Comparison of ENCODE assay signal across 1 cellular context in the genomic region with DNA sequence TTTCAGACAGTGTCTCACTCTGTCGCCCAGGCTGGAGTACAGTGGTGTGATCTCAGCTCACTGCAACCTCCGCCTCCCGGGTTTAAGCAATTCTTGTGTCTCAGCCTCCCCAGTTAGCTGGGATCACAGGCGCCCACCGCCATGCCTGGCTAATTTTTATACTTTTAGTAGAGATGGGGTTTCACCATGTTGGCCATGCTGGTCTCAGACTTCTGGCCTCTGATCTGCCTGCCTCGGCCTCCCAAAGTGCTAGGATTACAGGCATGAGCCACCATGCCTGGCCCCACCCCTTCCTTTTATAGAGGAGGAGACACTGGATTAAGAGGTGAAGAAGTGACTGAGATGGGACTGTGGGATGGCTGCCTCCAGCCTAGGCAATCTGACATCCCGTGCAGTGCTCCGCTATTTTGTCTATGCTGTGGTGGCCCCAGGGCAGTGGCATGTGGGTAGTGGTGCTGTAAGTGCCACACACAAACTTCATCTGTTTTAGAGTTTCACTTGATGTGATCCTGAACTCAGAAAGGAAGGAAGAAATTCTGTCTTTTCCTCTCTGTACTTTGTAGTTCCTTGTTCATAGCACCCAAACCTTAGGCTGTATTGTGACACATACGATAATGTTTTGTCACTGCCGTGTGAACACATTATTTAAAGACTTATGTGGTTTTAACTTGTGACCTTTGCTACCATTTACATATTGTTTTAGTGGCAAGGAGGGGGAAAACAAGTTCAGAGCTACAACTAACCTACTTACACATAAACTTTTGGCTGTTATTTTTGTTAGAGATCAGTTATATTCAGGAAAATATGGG.
TF ChIP-seq lines count a peak whose summit lies in the region.

No MANE protein-coding gene starts in this region.

TF ChIP-seq in K562, 482 proteins besides CTCF, POLR2A, EP300 and RAD21 (continued from another document):
- no peak for TF ChIP-seq MGA (IDR thresholded peaks at IDR 0.05)
- TF ChIP-seq RB1 (IDR thresholded peaks at IDR 0.05; ENCODE audit: low read depth): no peak
- TF ChIP-seq JUNB (CRISPR knock-in tag; conservative IDR thresholded peaks at IDR 0.05): no peak
- TF ChIP-seq, protein P1, sequence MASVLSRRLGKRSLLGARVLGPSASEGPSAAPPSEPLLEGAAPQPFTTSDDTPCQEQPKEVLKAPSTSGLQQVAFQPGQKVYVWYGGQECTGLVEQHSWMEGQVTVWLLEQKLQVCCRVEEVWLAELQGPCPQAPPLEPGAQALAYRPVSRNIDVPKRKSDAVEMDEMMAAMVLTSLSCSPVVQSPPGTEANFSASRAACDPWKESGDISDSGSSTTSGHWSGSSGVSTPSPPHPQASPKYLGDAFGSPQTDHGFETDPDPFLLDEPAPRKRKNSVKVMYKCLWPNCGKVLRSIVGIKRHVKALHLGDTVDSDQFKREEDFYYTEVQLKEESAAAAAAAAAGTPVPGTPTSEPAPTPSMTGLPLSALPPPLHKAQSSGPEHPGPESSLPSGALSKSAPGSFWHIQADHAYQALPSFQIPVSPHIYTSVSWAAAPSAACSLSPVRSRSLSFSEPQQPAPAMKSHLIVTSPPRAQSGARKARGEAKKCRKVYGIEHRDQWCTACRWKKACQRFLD (CRISPR knock-in tag; IDR thresholded peaks at IDR 0.05): no peak
- no peak for TF ChIP-seq YBX1 (IDR thresholded peaks at IDR 0.05)
- TF ChIP-seq TEAD1 (CRISPR knock-in tag; IDR thresholded peaks at IDR 0.05): no peak
- TF ChIP-seq ZBTB7A (IDR thresholded peaks at IDR 0.05; ENCODE audit: borderline replicate concordance, control insufficient read depth, low read depth, low read length): no peak
- TF ChIP-seq SMC3 (conservative IDR thresholded peaks at IDR 0.05; ENCODE audit: insufficient read depth, low read depth, low read length): no peak
- no peak for TF ChIP-seq BRF1 (IDR thresholded peaks at IDR 0.05; ENCODE audit: borderline replicate concordance, extremely low read depth, insufficient read length)
- no peak for TF ChIP-seq TARDBP (IDR thresholded peaks at IDR 0.05)
- TF ChIP-seq, protein P2, sequence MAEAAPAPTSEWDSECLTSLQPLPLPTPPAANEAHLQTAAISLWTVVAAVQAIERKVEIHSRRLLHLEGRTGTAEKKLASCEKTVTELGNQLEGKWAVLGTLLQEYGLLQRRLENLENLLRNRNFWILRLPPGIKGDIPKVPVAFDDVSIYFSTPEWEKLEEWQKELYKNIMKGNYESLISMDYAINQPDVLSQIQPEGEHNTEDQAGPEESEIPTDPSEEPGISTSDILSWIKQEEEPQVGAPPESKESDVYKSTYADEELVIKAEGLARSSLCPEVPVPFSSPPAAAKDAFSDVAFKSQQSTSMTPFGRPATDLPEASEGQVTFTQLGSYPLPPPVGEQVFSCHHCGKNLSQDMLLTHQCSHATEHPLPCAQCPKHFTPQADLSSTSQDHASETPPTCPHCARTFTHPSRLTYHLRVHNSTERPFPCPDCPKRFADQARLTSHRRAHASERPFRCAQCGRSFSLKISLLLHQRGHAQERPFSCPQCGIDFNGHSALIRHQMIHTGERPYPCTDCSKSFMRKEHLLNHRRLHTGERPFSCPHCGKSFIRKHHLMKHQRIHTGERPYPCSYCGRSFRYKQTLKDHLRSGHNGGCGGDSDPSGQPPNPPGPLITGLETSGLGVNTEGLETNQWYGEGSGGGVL (CRISPR knock-in tag; IDR thresholded peaks at IDR 0.05): no peak
- TF ChIP-seq TCFL5 (CRISPR knock-in tag; conservative IDR thresholded peaks at IDR 0.05): no peak
- no peak for TF ChIP-seq SP2 (IDR thresholded peaks at IDR 0.05; ENCODE audit: extremely low read depth, low read depth, low read length, poor library complexity, severe bottlenecking)
- no peak for TF ChIP-seq GTF2E2 (tag; IDR thresholded peaks at IDR 0.05)
